ENCODE assay signal across 20 cellular contexts in genomic region chr20:43957392-43957791, GRCh38. TPM values are rescaled to one million over a fixed set of nuclear protein-coding genes. Genes with fewer than 3 reads are reported as not detected.
DNase-seq lines count a peak whose midpoint lies in the region; ATAC-seq and TF ChIP-seq lines count a peak whose summit lies in the region.
"Had no signal": no experiment of that assay in that cellular context is flagged by ENCODE, and none has a peak within 500 bp of the region (broad histone marks: within the 10 kb centered on the region; RNA-seq: fewer than 3 reads in every experiment).

No MANE protein-coding gene starts in this region.

- no peak overlapping the region for H3K4me3 Mint-ChIP-seq in type B pancreatic cell

- no peak overlapping the region for H3K27ac Mint-ChIP-seq in type B pancreatic cell

- no peak for TF ChIP-seq CTCF in LNCaP clone FGC (IDR thresholded peaks at IDR 0.05; ENCODE audit: control insufficient read depth, extremely low read depth, insufficient read depth)
- TF ChIP-seq CTCF in type B pancreatic cell (conservative IDR thresholded peaks at IDR 0.05): no peak

- intact Hi-C loops in left colon (cut with DNase I, micrococcal nuclease): no loop called here

- H3K4me1 ChIP-seq in thymus (ENCODE audit: control insufficient read depth, insufficient read depth, low read length): peaks cover 78% of the 10 kb centered on the region
- H3K4me1 ChIP-seq: BE2C, Caco-2 had no signal

- no peaks in the 10 kb centered on the region for H3K36me3 Mint-ChIP-seq in type B pancreatic cell

- H3K36me3 ChIP-seq in thymus (ENCODE audit: control insufficient read depth, insufficient read depth): no peaks in the 10 kb centered on the region
- H3K36me3 ChIP-seq: BE2C, MG63 had no signal

- H3K4me1 Mint-ChIP-seq in type B pancreatic cell (ENCODE audit: unreplicated experiment): peaks cover 16% of the 10 kb centered on the region

- WGBS in thymus: 80% methylated on average over 3 of the region's 3 CpGs

- peak; percentile 65 for ATAC-seq in left colon

- H3K9me3 ChIP-seq in thymus (ENCODE audit: control insufficient read depth): no peaks in the 10 kb centered on the region
- H3K9me3 ChIP-seq: BE2C, Caco-2, MG63 had no signal

- no peak overlapping the region for H3K4me3 ChIP-seq in LNCaP clone FGC (ENCODE audit: low read depth, low read length)
- H3K4me3 ChIP-seq in thymus (ENCODE audit: low read length): no peak overlapping the region
- H3K4me3 ChIP-seq: MG63 had no signal

- H3K27ac ChIP-seq in thymus (ENCODE audit: low read depth): peak overlapping the region; percentile 92
- H3K27ac ChIP-seq: 22Rv1, RWPE1 had no signal

- peaks cover 3% of the 10 kb centered on the region for H3K27me3 ChIP-seq in thymus (ENCODE audit: control insufficient read depth, insufficient read depth)
- H3K27me3 ChIP-seq: BE2C, MG63 had no signal

- DNase-seq in DMS153 (lab: John Stamatoyannopoulos, UW) (peak; percentile 30), DMS153 treated with DMSO at 0.1 percent for 48 hours (lab: John Stamatoyannopoulos, UW; ENCODE audit: unreplicated experiment) (no peak), LNCaP clone FGC (ENCODE audit: low read depth) (peak; percentile 88), left colon (no peak), AG08396 (ENCODE audit: low spot score) (no peak), type B pancreatic cell (ENCODE audit: extremely low spot score, unreplicated experiment) (no peak), iPS-NIHi7 (ENCODE audit: extremely low spot score) (no peak)
- DNase-seq: BE2C; Caco-2; CD4-positive, CD25-positive, alpha-beta regulatory T cell; GOT3; MG63; NCI-H1048; NCI-H1436; NCI-H1930; NCI-H748 treated with DMSO at 0.1 percent for 48 hours; SIG-M5 had no signal

- H3K27me3 Mint-ChIP-seq in type B pancreatic cell: peaks cover 24% of the 10 kb centered on the region
- H3K27me3 Mint-ChIP-seq: CD4-positive, CD25-positive, alpha-beta regulatory T cell had no signal

- H3K9me3 Mint-ChIP-seq in type B pancreatic cell: no peaks in the 10 kb centered on the region

RNA-seq across cellular contexts. Expression of gene TOX2, which starts 42.7 kb away (rescaled TPM):
- total RNA-seq in left colon: 1 to 10 TPM; 3.0 to 3.4 TPM
- polyA plus RNA-seq in thymus: 75.8 TPM
- total RNA-seq in type B pancreatic cell (ENCODE audit: low replicate concordance): 1.5 and 4.7 TPM in 2 replicates
- total RNA-seq: Caco-2 had no signal

Comparison
In these comparisons a context has a peak if more than half of its experiments do, and no peak if none do; other contexts are left out.
1. DNase-seq: peak in DMS153 (single experiment) and LNCaP clone FGC (single experiment); none in DMS153 treated with DMSO at 0.1 percent for 48 hours (single experiment), left colon (0 of 2), AG08396 (single experiment), type B pancreatic cell (single experiment) and iPS-NIHi7 (single experiment).